Comparison of ENCODE assay signal across 8 cellular contexts in the genomic region with DNA sequence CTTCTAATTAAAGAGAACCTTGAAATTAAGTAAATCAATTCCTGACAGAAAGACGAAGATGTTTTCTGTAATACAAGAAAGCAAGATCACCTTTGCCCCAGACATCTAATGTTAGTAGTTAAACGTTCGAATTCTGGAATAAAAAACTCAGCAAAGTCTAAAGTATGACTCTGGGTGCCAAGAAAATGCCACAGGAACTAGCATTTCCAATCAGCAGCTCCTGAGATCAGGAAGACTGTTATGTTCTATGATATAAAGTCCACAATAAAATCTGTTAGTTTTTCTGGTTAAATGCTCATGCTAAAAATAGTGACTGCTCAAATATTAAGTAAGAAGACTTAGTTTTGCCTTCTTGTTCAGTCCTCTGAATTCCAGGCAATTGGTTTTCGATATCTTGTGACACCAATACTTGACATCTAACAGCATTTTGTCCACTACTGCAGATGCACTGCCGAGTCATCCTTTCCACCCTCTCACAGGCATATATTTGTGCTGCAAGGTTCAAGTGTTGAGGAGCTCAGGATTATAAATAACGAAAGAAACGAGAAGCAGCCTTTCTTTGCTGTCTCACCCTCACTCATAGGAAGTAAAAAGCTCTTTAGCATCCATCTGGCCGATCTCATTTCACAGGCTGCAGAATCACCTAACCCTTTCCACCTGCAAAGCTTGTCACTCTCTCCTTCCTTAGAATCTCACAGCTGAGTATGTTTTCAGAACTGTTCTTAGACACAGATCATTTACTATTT. TPM values are rescaled to one million over a fixed set of nuclear protein-coding genes. Genes with fewer than 3 reads are reported as not detected.
DNase-seq lines count a peak whose midpoint lies in the region; ATAC-seq and TF ChIP-seq lines count a peak whose summit lies in the region.

No MANE protein-coding gene starts in this region.

- no peak overlapping the region for H3K4me3 Mint-ChIP-seq in GM23338
- H3K4me3 Mint-ChIP-seq in activated CD8-positive, alpha-beta T cell treated with anti-CD3 and anti-CD28 coated beads, Interleukin-2, amount 10 ng/mL, durations not matched to agents 7 days and 5 days: no peak overlapping the region

- ATAC-seq in GM23338 (no peak), left lung (peak; percentile 2), GM18868 (IDR thresholded peaks at IDR 0.05; ENCODE audit: unreplicated experiment) (no peak), GM21529 (IDR thresholded peaks at IDR 0.05; ENCODE audit: unreplicated experiment) (no peak), HG03432 (IDR thresholded peaks at IDR 0.05; ENCODE audit: unreplicated experiment) (no peak)
- ATAC-seq in activated CD8-positive, alpha-beta T cell treated with anti-CD3 and anti-CD28 coated beads, Interleukin-2, amount 10 ng/mL, durations not matched to agents 7 days and 5 days: peak; percentile 26

- no peaks in the 10 kb centered on the region for H3K27me3 Mint-ChIP-seq in GM23338 (ENCODE audit: insufficient read depth, low read depth, poor library complexity)
- H3K27me3 Mint-ChIP-seq in activated CD8-positive, alpha-beta T cell treated with anti-CD3 and anti-CD28 coated beads, Interleukin-2, amount 10 ng/mL, durations not matched to agents 7 days and 5 days (ENCODE audit: low read depth): no peaks in the 10 kb centered on the region

- no peaks in the 10 kb centered on the region; the same call in 1 of the 2 replicates for H3K36me3 ChIP-seq in GM23338 (ENCODE audit: insufficient read depth)
- peaks cover 0 to 30% of the 10 kb centered on the region in 2 donors for H3K36me3 ChIP-seq in left lung
- peaks cover 0 to 5% of the 10 kb centered on the region in 2 donors for H3K36me3 ChIP-seq in vagina

- peaks cover 20% of the 10 kb centered on the region for H3K79me2 ChIP-seq in GM23338 (replicated peaks; ENCODE audit: insufficient read depth)

- H3K4me1 ChIP-seq in GM23338 (ENCODE audit: insufficient read depth): peaks cover 30% of the 10 kb centered on the region; the same call in 1 of the 2 replicates
- peaks cover 39 to 91% of the 10 kb centered on the region in 2 donors for H3K4me1 ChIP-seq in left lung
- H3K4me1 ChIP-seq in vagina: peaks cover 75% of the 10 kb centered on the region

- peak overlapping the region; percentile 40; the same call in 1 of the 2 replicates for H3K27ac ChIP-seq in GM23338 (ENCODE audit: low read depth)
- peak overlapping the region; percentile 82 to 90 for H3K27ac ChIP-seq in left lung
- peak overlapping the region; percentile 72 for H3K27ac ChIP-seq in vagina

- no peak overlapping the region for H3K4me2 ChIP-seq in GM23338

- H3K9me2 ChIP-seq in GM23338 (ENCODE audit: insufficient read depth): no peaks in the 10 kb centered on the region

- H2AFZ ChIP-seq in GM23338: no peak overlapping the region

- no peaks in the 10 kb centered on the region for H3F3A ChIP-seq in GM23338 (replicated peaks; ENCODE audit: low read depth)

- peaks cover 3% of the 10 kb centered on the region; the same call in 1 of the 2 replicates for H4K20me1 ChIP-seq in GM23338 (replicated peaks; ENCODE audit: insufficient read depth)

- intact Hi-C loops in left lung (cut with DNase I): no loop called here
- intact Hi-C loops in vagina (cut with DNase I): no loop called here

- peak; percentile 51 for DNase-seq in Ammon's horn (ENCODE audit: low spot score)
- no peak for DNase-seq in GM23338 (ENCODE audit: low spot score)
- DNase-seq in activated CD8-positive, alpha-beta T cell treated with anti-CD3 and anti-CD28 coated beads, Interleukin-2, amount 10 ng/mL, durations not matched to agents 7 days and 5 days: no peak
- DNase-seq in left lung: no peak
- DNase-seq in vagina (ENCODE audit: extremely low spot score in 2 of 2): no peak

- CTCF ChIA-PET in activated CD8-positive, alpha-beta T cell treated with anti-CD3 and anti-CD28 coated beads, Interleukin-2, amount 10 ng/mL, durations not matched to agents 7 days and 5 days (lab: Charles Lee): interaction anchor here (0.7 to 1.7 kb wide), 6 partner anchors 10 to 546 kb away, joined by 3 to 8 read pairs (median 4); no protein-coding TSS in a partner anchor

- no peak for TF ChIP-seq POLR2A in vagina (IDR thresholded peaks at IDR 0.05)

- no peaks in the 10 kb centered on the region for H3K9me3 Mint-ChIP-seq in GM23338
- H3K9me3 Mint-ChIP-seq in activated CD8-positive, alpha-beta T cell treated with anti-CD3 and anti-CD28 coated beads, Interleukin-2, amount 10 ng/mL, durations not matched to agents 7 days and 5 days (ENCODE audit: insufficient read depth): no peaks in the 10 kb centered on the region

- no peaks in the 10 kb centered on the region for H3K36me3 Mint-ChIP-seq in GM23338 (ENCODE audit: low read depth)
- peaks cover 40% of the 10 kb centered on the region for H3K36me3 Mint-ChIP-seq in activated CD8-positive, alpha-beta T cell treated with anti-CD3 and anti-CD28 coated beads, Interleukin-2, amount 10 ng/mL, durations not matched to agents 7 days and 5 days (ENCODE audit: low read depth)

- H3K27ac Mint-ChIP-seq in GM23338: peak overlapping the region; percentile 84
- no peak overlapping the region for H3K27ac Mint-ChIP-seq in activated CD8-positive, alpha-beta T cell treated with anti-CD3 and anti-CD28 coated beads, Interleukin-2, amount 10 ng/mL, durations not matched to agents 7 days and 5 days

- peaks cover 30% of the 10 kb centered on the region for H3K4me1 Mint-ChIP-seq in GM23338
- peaks cover 66% of the 10 kb centered on the region for H3K4me1 Mint-ChIP-seq in activated CD8-positive, alpha-beta T cell treated with anti-CD3 and anti-CD28 coated beads, Interleukin-2, amount 10 ng/mL, durations not matched to agents 7 days and 5 days (ENCODE audit: low read depth)

- POLR2A ChIA-PET in activated CD8-positive, alpha-beta T cell treated with anti-CD3 and anti-CD28 coated beads, Interleukin-2, amount 10 ng/mL, durations not matched to agents 7 days and 5 days (lab: Charles Lee): interaction anchor here (0.6 to 2.8 kb wide), 2 partner anchors 13 to 107 kb away, joined by 5 to 11 read pairs; no protein-coding TSS in a partner anchor

- H3K27me3 ChIP-seq in GM23338 (ENCODE audit: insufficient read depth) (no peaks in the 10 kb centered on the region), left lung (no peaks in the 10 kb centered on the region), vagina (no peaks in the 10 kb centered on the region)

- TF ChIP-seq CTCF in GM23338 (conservative IDR thresholded peaks at IDR 0.05; ENCODE audit: low read depth in 2 of 2) (no peak), left lung (IDR thresholded peaks at IDR 0.05) (no peak), vagina (IDR thresholded peaks at IDR 0.05) (no peak)

- H3K4me3 ChIP-seq in GM23338: no peak overlapping the region
- peak overlapping the region in 1 of 2 donors; percentile 3 for H3K4me3 ChIP-seq in left lung
- H3K4me3 ChIP-seq in vagina: peak overlapping the region in 1 of 2 donors; percentile 30

- H3K9me3 ChIP-seq in left lung: no peaks in the 10 kb centered on the region
- no peaks in the 10 kb centered on the region for H3K9me3 ChIP-seq in vagina

TF ChIP-seq in GM23338, 12 proteins besides CTCF, POLR2A, EP300 and RAD21:
- no peak for TF ChIP-seq CREB1 (CRISPR knock-in tag; IDR thresholded peaks at IDR 0.05; ENCODE audit: low read depth)
- no peak for TF ChIP-seq STAT1 (IDR thresholded peaks at IDR 0.05; ENCODE audit: unreplicated experiment)
- TF ChIP-seq, protein P1, sequence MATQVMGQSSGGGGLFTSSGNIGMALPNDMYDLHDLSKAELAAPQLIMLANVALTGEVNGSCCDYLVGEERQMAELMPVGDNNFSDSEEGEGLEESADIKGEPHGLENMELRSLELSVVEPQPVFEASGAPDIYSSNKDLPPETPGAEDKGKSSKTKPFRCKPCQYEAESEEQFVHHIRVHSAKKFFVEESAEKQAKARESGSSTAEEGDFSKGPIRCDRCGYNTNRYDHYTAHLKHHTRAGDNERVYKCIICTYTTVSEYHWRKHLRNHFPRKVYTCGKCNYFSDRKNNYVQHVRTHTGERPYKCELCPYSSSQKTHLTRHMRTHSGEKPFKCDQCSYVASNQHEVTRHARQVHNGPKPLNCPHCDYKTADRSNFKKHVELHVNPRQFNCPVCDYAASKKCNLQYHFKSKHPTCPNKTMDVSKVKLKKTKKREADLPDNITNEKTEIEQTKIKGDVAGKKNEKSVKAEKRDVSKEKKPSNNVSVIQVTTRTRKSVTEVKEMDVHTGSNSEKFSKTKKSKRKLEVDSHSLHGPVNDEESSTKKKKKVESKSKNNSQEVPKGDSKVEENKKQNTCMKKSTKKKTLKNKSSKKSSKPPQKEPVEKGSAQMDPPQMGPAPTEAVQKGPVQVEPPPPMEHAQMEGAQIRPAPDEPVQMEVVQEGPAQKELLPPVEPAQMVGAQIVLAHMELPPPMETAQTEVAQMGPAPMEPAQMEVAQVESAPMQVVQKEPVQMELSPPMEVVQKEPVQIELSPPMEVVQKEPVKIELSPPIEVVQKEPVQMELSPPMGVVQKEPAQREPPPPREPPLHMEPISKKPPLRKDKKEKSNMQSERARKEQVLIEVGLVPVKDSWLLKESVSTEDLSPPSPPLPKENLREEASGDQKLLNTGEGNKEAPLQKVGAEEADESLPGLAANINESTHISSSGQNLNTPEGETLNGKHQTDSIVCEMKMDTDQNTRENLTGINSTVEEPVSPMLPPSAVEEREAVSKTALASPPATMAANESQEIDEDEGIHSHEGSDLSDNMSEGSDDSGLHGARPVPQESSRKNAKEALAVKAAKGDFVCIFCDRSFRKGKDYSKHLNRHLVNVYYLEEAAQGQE (IDR thresholded peaks at IDR 0.05; ENCODE audit: unreplicated experiment): no peak

RNA-seq across cellular contexts. Expression of a gene that starts 32.0 kb away (rescaled TPM):
- 10.8 and 11.8 TPM in 2 replicates for total RNA-seq in GM23338 (2014; rRNA removed; shearing (Covaris generic))
- polyA plus RNA-seq in GM23338 (2016; fragmentation: Nextera tagmentation; extraction: Ambion mirVana): 3.4 and 3.6 TPM in 2 replicates
- total RNA-seq in activated CD8-positive, alpha-beta T cell treated with anti-CD3 and anti-CD28 coated beads, Interleukin-2, amount 10 ng/mL, durations not matched to agents 7 days and 5 days: 10 to 100 TPM; 27.5 to 29.8 TPM
- total RNA-seq in left lung: 10 to 100 TPM; 43.5 to 48.8 TPM
- total RNA-seq in vagina: 38.1 TPM

RNA-seq across cellular contexts. Expression of a gene that starts 54.5 kb away (rescaled TPM):
- not detected in 2 replicates for total RNA-seq in GM23338 (2014; rRNA removed; shearing (Covaris generic))
- not detected in 2 replicates for polyA plus RNA-seq in GM23338 (2016; fragmentation: Nextera tagmentation; extraction: Ambion mirVana)
- total RNA-seq in activated CD8-positive, alpha-beta T cell treated with anti-CD3 and anti-CD28 coated beads, Interleukin-2, amount 10 ng/mL, durations not matched to agents 7 days and 5 days: not detected
- total RNA-seq in left lung: not detected
- not detected for total RNA-seq in vagina

Comparison
In these comparisons a context has a peak if more than half of its experiments do, and no peak if none do; other contexts are left out.
1. ATAC-seq: peak in activated CD8-positive, alpha-beta T cell treated with anti-CD3 and anti-CD28 coated beads, Interleukin-2, amount 10 ng/mL, durations not matched to agents 7 days and 5 days (single experiment) and left lung (single experiment); none in GM23338 (single experiment), GM18868 (single experiment), GM21529 (single experiment) and HG03432 (single experiment).
2. Peak in every context shown above with its lines, with median percentiles within 50 percentile points of each other: H3K27ac ChIP-seq.